9 cellular contexts compared by ENCODE assay signal in genomic region chr20:54123587-54124180, GRCh38. TPM values are rescaled to one million over a fixed set of nuclear protein-coding genes. Genes with fewer than 3 reads are reported as not detected.
DNase-seq lines count a peak whose midpoint lies in the region; ATAC-seq and TF ChIP-seq lines count a peak whose summit lies in the region.
"Had no signal": no experiment of that assay in that cellular context is flagged by ENCODE, and none has a peak within 500 bp of the region (broad histone marks: within the 10 kb centered on the region; RNA-seq: fewer than 3 reads in every experiment).

No MANE protein-coding gene starts in this region.

- WGBS in esophagus, 2 donors = 33 to 48% methylated on average over 11 of the region's 11 CpGs
- WGBS in neuronal stem cell (ENCODE audit: extremely low coverage in 2 of 2, insufficient read length in 2 of 2, insufficient replicate concordance in 1 of 2), 2 donors = no CpG with 5 or more reads among the region's 11 CpGs

- H2BK120ac ChIP-seq in neuronal stem cell (ENCODE audit: low read depth, low read length) = no peak overlapping the region

- H3K4ac ChIP-seq in neuronal stem cell (ENCODE audit: low read length) = no peak overlapping the region

- peak; percentile 43 for DNase-seq in DMS79 (lab: John Stamatoyannopoulos, UW)
- DNase-seq in NCI-H2171 treated with DMSO at 0.1 percent for 48 hours (lab: John Stamatoyannopoulos, UW) = peak; percentile 90
- DNase-seq in HEK293T (ENCODE audit: extremely low spot score) = no peak
- DNase-seq in KG1 (lab: John Stamatoyannopoulos, UW) = no peak
- no peak for DNase-seq in neuronal stem cell (ENCODE audit: low spot score)
- DNase-seq: activated T-cell treated with anti-CD3 and anti-CD28 coated beads, Interleukin-2, amount 50 U/mL, for 72 hours had no signal

- H3K14ac ChIP-seq in neuronal stem cell (ENCODE audit: low read length) = no peak overlapping the region

- peak overlapping the region; percentile 80 to 83 for H3K27ac ChIP-seq in esophagus (ENCODE audit: low read depth in 2 of 2, low read length in 1 of 2)
- H3K27ac ChIP-seq in parathyroid adenoma = no peak overlapping the region
- H3K27ac ChIP-seq in neuronal stem cell (replicated peaks; ENCODE audit: low read length) = no peak overlapping the region

- H3K27me3 ChIP-seq in esophagus (ENCODE audit: control insufficient read depth in 1 of 2, insufficient read depth in 2 of 2, low read length in 2 of 2) = no peaks in the 10 kb centered on the region
- H3K27me3 ChIP-seq in parathyroid adenoma (ENCODE audit: control insufficient read depth, insufficient read depth, low read length) = no peaks in the 10 kb centered on the region
- H3K27me3 ChIP-seq in neuronal stem cell (ENCODE audit: control insufficient read depth in 3 of 3, insufficient read depth in 3 of 3, low read depth in 1 of 3, low read length in 3 of 3) = peaks cover 0 to 2% (median 0%) of the 10 kb centered on the region in 3 experiments

- H2BK12ac ChIP-seq in neuronal stem cell (ENCODE audit: low read length) = no peak overlapping the region

- CTCF ChIA-PET in HEK293T (lab: Yijun Ruan, JAX) = no interaction called here

- H4K8ac ChIP-seq in neuronal stem cell (ENCODE audit: low read depth, low read length) = no peak overlapping the region

- H4K91ac ChIP-seq in neuronal stem cell (ENCODE audit: low read depth, low read length, poor library complexity) = no peak overlapping the region

- no peak overlapping the region for H3K23ac ChIP-seq in neuronal stem cell (ENCODE audit: low read depth, low read length, poor library complexity)

- H2BK15ac ChIP-seq in neuronal stem cell (ENCODE audit: low read length) = no peak overlapping the region

- no peaks in the 10 kb centered on the region for H3K79me1 ChIP-seq in neuronal stem cell (ENCODE audit: low read depth, low read length)

- H3K9me3 ChIP-seq in esophagus (ENCODE audit: control insufficient read depth in 2 of 2, insufficient read depth in 1 of 2, low read depth in 1 of 2, low read length in 1 of 2) (no peaks in the 10 kb centered on the region), parathyroid adenoma (ENCODE audit: control insufficient read depth, low read length) (no peaks in the 10 kb centered on the region), neuronal stem cell (replicated peaks in 1 of 2; ENCODE audit: control insufficient read depth in 2 of 2, insufficient read depth in 1 of 2, low read depth in 1 of 2, low read length in 2 of 2) (no peaks in the 10 kb centered on the region)

- H3K79me2 ChIP-seq in parathyroid adenoma = no peaks in the 10 kb centered on the region

- H2AFZ ChIP-seq in parathyroid adenoma = peak overlapping the region; percentile 63
- H2AFZ ChIP-seq in neuronal stem cell (ENCODE audit: low read length) = no peak overlapping the region

- H2AK5ac ChIP-seq in neuronal stem cell (ENCODE audit: low read depth, low read length) = no peak overlapping the region

- POLR2A ChIA-PET in HEK293T (lab: Yijun Ruan, JAX) = no interaction called here

- H3K4me3 ChIP-seq in esophagus (ENCODE audit: low read depth in 1 of 2, low read length in 2 of 2) (no peak overlapping the region), parathyroid adenoma (ENCODE audit: low read depth, low read length) (no peak overlapping the region), neuronal stem cell (ENCODE audit: low read length in 2 of 2) (no peak overlapping the region)

- H2BK5ac ChIP-seq in neuronal stem cell (ENCODE audit: low read length) = no peak overlapping the region

- no peak for TF ChIP-seq CTCF in parathyroid adenoma (IDR thresholded peaks at IDR 0.05)

- H3K4me2 ChIP-seq in parathyroid adenoma (ENCODE audit: low read length) = no peak overlapping the region
- H3K4me2 ChIP-seq in neuronal stem cell (ENCODE audit: insufficient read depth, low read length, poor library complexity, severe bottlenecking) = no peak overlapping the region

- no peak overlapping the region for H3K9ac ChIP-seq in parathyroid adenoma
- H3K9ac ChIP-seq in neuronal stem cell (ENCODE audit: low read depth, low read length, poor library complexity) = no peak overlapping the region

- H3K4me1 ChIP-seq in esophagus (ENCODE audit: control insufficient read depth in 2 of 2, insufficient read depth in 2 of 2, low read length in 1 of 2) (no peaks in the 10 kb centered on the region), parathyroid adenoma (peaks cover 3% of the 10 kb centered on the region), neuronal stem cell (ENCODE audit: control insufficient read depth in 2 of 2, insufficient read depth in 1 of 2, low read depth in 1 of 2, low read length in 2 of 2) (no peaks in the 10 kb centered on the region)

- no peak for ATAC-seq in GM21515 (IDR thresholded peaks at IDR 0.05; ENCODE audit: unreplicated experiment)
- ATAC-seq: activated T-cell treated with anti-CD3 and anti-CD28 coated beads, Interleukin-2, amount 50 U/mL, for 72 hours had no signal

- H3K18ac ChIP-seq in neuronal stem cell (ENCODE audit: low read length) = no peak overlapping the region

- H3K36me3 ChIP-seq in esophagus (ENCODE audit: control insufficient read depth in 2 of 2, insufficient read depth in 2 of 2, low read length in 1 of 2) (no peaks in the 10 kb centered on the region), parathyroid adenoma (ENCODE audit: control insufficient read depth, insufficient read depth, low read length) (no peaks in the 10 kb centered on the region), neuronal stem cell (replicated peaks in 1 of 2; ENCODE audit: control insufficient read depth in 2 of 2, insufficient read depth in 2 of 2, low read length in 2 of 2) (no peaks in the 10 kb centered on the region)

TF ChIP-seq in HEK293T, 16 proteins besides CTCF, POLR2A, EP300 and RAD21:
- TF ChIP-seq L3MBTL2 (conservative IDR thresholded peaks at IDR 0.05) (no peak), BHLHE40 (IDR thresholded peaks at IDR 0.05; ENCODE audit: borderline replicate concordance) (no peak), SP1 (IDR thresholded peaks at IDR 0.05) (no peak), HDGF (IDR thresholded peaks at IDR 0.05; ENCODE audit: borderline replicate concordance) (no peak), ELF4 (IDR thresholded peaks at IDR 0.05) (no peak), SUZ12 (IDR thresholded peaks at IDR 0.05) (no peak), ZNF384 (IDR thresholded peaks at IDR 0.05) (no peak)

RNA-seq across cellular contexts. Expression of gene CYP24A1, which starts 50.1 kb away (rescaled TPM):
- polyA plus RNA-seq in esophagus = 1 to 10 TPM in 1 of 2 donors, under 1 TPM in 1; 0.39 to 1.6 TPM
- not detected for polyA plus RNA-seq in neuronal stem cell (2013, experiment 1 of 2)
- polyA plus RNA-seq in neuronal stem cell (2013, experiment 2 of 2) = not detected

RNA-seq across cellular contexts. Expression of gene BCAS1, which starts 53.3 kb away (rescaled TPM):
- 1 to 10 TPM; 4.7 to 9.0 TPM for polyA plus RNA-seq in esophagus
- polyA plus RNA-seq in neuronal stem cell (2013, experiment 1 of 2) = 0.06 TPM
- 0.03 TPM for polyA plus RNA-seq in neuronal stem cell (2013, experiment 2 of 2)

Comparison
In these comparisons a context has a peak if more than half of its experiments do, and no peak if none do; other contexts are left out.
1. DNase-seq: peak in DMS79 (single experiment) and NCI-H2171 treated with DMSO at 0.1 percent for 48 hours (single experiment); none in HEK293T (single experiment), KG1 (single experiment) and neuronal stem cell (single experiment).
2. H3K27ac ChIP-seq: peak in esophagus (2 of 2); none in parathyroid adenoma (single experiment) and neuronal stem cell (single experiment).